29 cellular contexts compared by ENCODE assay signal in the genomic region with DNA sequence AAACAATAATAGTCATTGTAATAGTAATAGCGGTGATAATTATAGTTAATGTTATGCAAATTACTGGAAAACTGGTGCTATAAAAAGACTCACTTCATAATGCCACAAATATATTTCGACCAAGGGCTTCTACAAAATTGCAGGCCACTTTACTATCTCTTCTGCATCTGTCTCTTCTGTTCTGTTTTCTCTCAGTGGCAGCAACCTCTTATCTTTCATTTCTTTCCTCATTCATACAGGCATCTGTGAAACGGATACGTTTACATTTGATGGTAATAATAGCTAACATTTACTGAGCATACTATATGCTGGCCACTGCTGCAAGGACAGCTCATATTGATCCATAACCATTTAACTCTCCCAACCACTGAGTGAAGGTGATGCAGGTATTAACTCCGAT.
"Had no signal": no experiment of that assay in that cellular context is flagged by ENCODE, and none has a peak within 500 bp of the region (broad histone marks: within the 10 kb centered on the region; RNA-seq: fewer than 3 reads in every experiment).

No MANE protein-coding gene starts in this region.

- H3K4me3 ChIP-seq: adrenal gland, body of pancreas, esophagus muscularis mucosa, gastrocnemius medialis, heart left ventricle had no signal

- H3K36me3 ChIP-seq: adrenal gland, esophagus muscularis mucosa, gastrocnemius medialis, heart left ventricle, WERI-Rb-1 had no signal

- H3K27ac ChIP-seq: adrenal gland, body of pancreas, esophagus muscularis mucosa, foreskin keratinocyte, gastrocnemius medialis, heart left ventricle, WERI-Rb-1 had no signal

- H3K9me3 ChIP-seq: adrenal gland, body of pancreas, esophagus muscularis mucosa, gastrocnemius medialis, heart left ventricle had no signal

- DNase-seq: activated B cell treated with CpG ODN at 0.5 μM for 24 hours; activated CD4-positive, alpha-beta T cell treated with anti-CD3 and anti-CD28 coated beads for 48 hours; activated CD4-positive, alpha-beta T cell treated with anti-CD3 and anti-CD28 coated beads, Interleukin-2, amount 50 U/mL, for 1 hour; activated CD4-positive, alpha-beta T cell treated with anti-CD3 and anti-CD28 coated beads, Interleukin-2, amount 50 U/mL, for 48 hours; activated CD8-positive, alpha-beta memory T cell treated with anti-CD3 and anti-CD28 coated beads for 24 hours; activated CD8-positive, alpha-beta T cell treated with anti-CD3 and anti-CD28 coated beads for 36 hours; activated effector memory CD4-positive, alpha-beta T cell treated with anti-CD3 and anti-CD28 coated beads, Interleukin-2, amount 50 U/mL, for 16 hours; activated naive CD4-positive, alpha-beta T cell treated with anti-CD3 and anti-CD28 coated beads for 36 hours; activated naive CD8-positive, alpha-beta T cell treated with anti-CD3 and anti-CD28 coated beads for 36 hours; activated naive CD8-positive, alpha-beta T cell treated with anti-CD3 and anti-CD28 coated beads, Interleukin-2, amount 50 U/mL, for 24 hours; activated T-cell treated with anti-CD3 and anti-CD28 coated beads, Interleukin-2, amount 50 U/mL, for 4 hours; adrenal gland; amygdala; aorta; body of pancreas; caudate nucleus; cortex of kidney; dermis blood vessel endothelial cell; effector CD4-positive, alpha-beta T cell; effector memory CD8-positive, alpha-beta T cell; erythroblast; foreskin keratinocyte; gastrocnemius medialis; glutamatergic neuron; heart left ventricle; hypothalamus; T1000; WERI-Rb-1 had no signal

- H3K4me1 ChIP-seq: adrenal gland, body of pancreas, foreskin keratinocyte, gastrocnemius medialis, heart left ventricle had no signal

- H3K27me3 ChIP-seq: adrenal gland, body of pancreas, esophagus muscularis mucosa, foreskin keratinocyte, gastrocnemius medialis had no signal
